8 cellular contexts compared by ENCODE assay signal in the genomic region with DNA sequence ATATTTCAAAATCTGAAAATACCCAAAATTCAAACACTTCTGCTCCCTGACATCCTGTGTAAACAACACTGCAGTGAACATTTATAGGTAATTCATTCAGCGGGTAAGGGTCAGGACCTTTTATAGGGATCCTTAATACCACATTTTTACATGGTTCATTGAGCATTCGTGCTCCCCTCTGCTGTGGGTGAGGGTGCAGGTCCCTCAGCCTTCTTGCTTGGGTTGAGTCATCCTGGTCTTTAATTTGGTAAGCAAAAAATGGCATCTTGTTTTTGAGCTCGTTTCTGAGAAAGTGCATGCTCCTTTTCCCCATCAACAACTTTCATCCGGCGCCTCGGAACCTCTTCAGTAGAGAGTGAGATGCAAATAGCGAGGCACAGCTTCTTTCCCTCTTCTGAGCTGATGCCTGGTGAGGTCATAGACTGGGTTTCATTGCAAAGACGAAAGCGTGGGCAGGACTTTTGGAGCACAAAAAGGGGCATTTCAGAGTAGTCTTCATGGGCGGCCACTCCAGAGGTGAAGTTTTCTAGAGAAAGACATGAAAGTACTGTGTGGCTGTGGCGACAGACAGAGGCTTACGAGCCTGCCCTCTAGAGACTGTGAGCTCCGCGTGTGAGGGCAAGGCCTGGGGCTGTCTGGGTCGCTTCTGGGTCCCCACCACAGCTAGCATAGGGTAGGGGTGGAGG. TPM values are rescaled to one million over a fixed set of nuclear protein-coding genes. Genes with fewer than 3 reads are reported as not detected.
DNase-seq lines count a peak whose midpoint lies in the region; ATAC-seq, FAIRE-seq and TF ChIP-seq lines count a peak whose summit lies in the region.

No MANE protein-coding gene starts in this region.

- no peak overlapping the region for H3K4me3 ChIP-seq in left lung
- H3K4me3 ChIP-seq in mesenchymal stem cell (ENCODE audit: insufficient read depth in 1 of 2, low read depth in 1 of 2, low read length in 2 of 2), result no peak overlapping the region

- no peak overlapping the region for H3K18ac ChIP-seq in mesenchymal stem cell (ENCODE audit: low read depth in 1 of 2, low read length in 2 of 2)

- WGBS in mesenchymal stem cell, result 96% methylated on average over 15 of the region's 15 CpGs

- H2BK15ac ChIP-seq in mesenchymal stem cell (ENCODE audit: low read depth, poor library complexity, severe bottlenecking), result no peak overlapping the region

- no peak overlapping the region for H4K91ac ChIP-seq in mesenchymal stem cell (ENCODE audit: low read length)

- peaks cover 0 to 49% of the 10 kb centered on the region in 2 donors for H3K36me3 ChIP-seq in left lung
- peaks cover 17 to 55% of the 10 kb centered on the region in 2 experiments for H3K36me3 ChIP-seq in mesenchymal stem cell (ENCODE audit: control insufficient read depth in 1 of 2, insufficient read depth in 2 of 2, low read depth in 1 of 2, low read length in 2 of 2)

- H3K27ac ChIP-seq in left lung, result peak overlapping the region in 1 of 2 donors; percentile 23
- no peak overlapping the region for H3K27ac ChIP-seq in mesenchymal stem cell (ENCODE audit: low read length, poor library complexity, severe bottlenecking)

- no peaks in the 10 kb centered on the region for H3K9me3 ChIP-seq in left lung
- H3K9me3 ChIP-seq in mesenchymal stem cell (ENCODE audit: control insufficient read depth, low read length), result no peaks in the 10 kb centered on the region

- no peak for TF ChIP-seq CTCF in left lung (IDR thresholded peaks at IDR 0.05)

- H3K14ac ChIP-seq in mesenchymal stem cell (ENCODE audit: low read length in 2 of 2), result no peak overlapping the region

- H3K4me1 ChIP-seq in left lung (peaks cover 18 to 28% of the 10 kb centered on the region in 2 donors), mesenchymal stem cell (ENCODE audit: control insufficient read depth, insufficient read depth, low read depth, low read length) (peaks cover 29% of the 10 kb centered on the region)

- H3K4me3 Mint-ChIP-seq in activated CD4-positive, alpha-beta T cell treated with anti-CD3 and anti-CD28 coated beads, Interleukin-2, amount 10 ng/mL, durations not matched to agents 7 days and 5 days, result peak overlapping the region; percentile 44
- peak overlapping the region; percentile 74 for H3K4me3 Mint-ChIP-seq in stimulated activated naive CD8-positive, alpha-beta T cell treated with anti-CD3 and anti-CD28 coated beads, Interleukin-15, Interleukin-2, amounts not matched to agents 100 ng/mL and 50 ng/mL, for 24 hours

- H3K4me1 Mint-ChIP-seq in activated CD4-positive, alpha-beta T cell treated with anti-CD3 and anti-CD28 coated beads, Interleukin-2, amount 10 ng/mL, durations not matched to agents 7 days and 5 days, result peaks cover 86% of the 10 kb centered on the region
- H3K4me1 Mint-ChIP-seq in stimulated activated naive CD8-positive, alpha-beta T cell treated with anti-CD3 and anti-CD28 coated beads, Interleukin-15, Interleukin-2, amounts not matched to agents 100 ng/mL and 50 ng/mL, for 24 hours (ENCODE audit: low read depth), result peaks cover 97% of the 10 kb centered on the region

- H2BK120ac ChIP-seq in mesenchymal stem cell (ENCODE audit: low read depth, low read length), result no peak overlapping the region

- no peaks in the 10 kb centered on the region for H3K9me3 Mint-ChIP-seq in activated CD4-positive, alpha-beta T cell treated with anti-CD3 and anti-CD28 coated beads, Interleukin-2, amount 10 ng/mL, durations not matched to agents 7 days and 5 days
- no peaks in the 10 kb centered on the region for H3K9me3 Mint-ChIP-seq in stimulated activated naive CD8-positive, alpha-beta T cell treated with anti-CD3 and anti-CD28 coated beads, Interleukin-15, Interleukin-2, amounts not matched to agents 100 ng/mL and 50 ng/mL, for 24 hours

- no peak overlapping the region for H3K4me2 ChIP-seq in mesenchymal stem cell (ENCODE audit: low read length, poor library complexity, severe bottlenecking)

- H4K8ac ChIP-seq in mesenchymal stem cell (ENCODE audit: low read length), result no peak overlapping the region

- peak; percentile 82 for ATAC-seq in HG02870 (IDR thresholded peaks at IDR 0.05; ENCODE audit: unreplicated experiment)
- ATAC-seq in left lung, result peak; percentile 4

- H3K9ac ChIP-seq in mesenchymal stem cell (ENCODE audit: low read length), result no peak overlapping the region

- DNase-seq in GM18507 (ENCODE audit: extremely low spot score, insufficient read length, low read depth) (peak; percentile 55), left lung (no peak), NCI-H1694 (lab: John Stamatoyannopoulos, UW) (no peak), G401 (ENCODE audit: low spot score) (no peak), mesenchymal stem cell (no peak)
- DNase-seq in activated CD4-positive, alpha-beta T cell treated with anti-CD3 and anti-CD28 coated beads, Interleukin-2, amount 10 ng/mL, durations not matched to agents 7 days and 5 days, result peak; percentile 78

- H3K36me3 Mint-ChIP-seq in activated CD4-positive, alpha-beta T cell treated with anti-CD3 and anti-CD28 coated beads, Interleukin-2, amount 10 ng/mL, durations not matched to agents 7 days and 5 days (ENCODE audit: low read depth), result peaks cover 63% of the 10 kb centered on the region
- peaks cover 70% of the 10 kb centered on the region for H3K36me3 Mint-ChIP-seq in stimulated activated naive CD8-positive, alpha-beta T cell treated with anti-CD3 and anti-CD28 coated beads, Interleukin-15, Interleukin-2, amounts not matched to agents 100 ng/mL and 50 ng/mL, for 24 hours (ENCODE audit: low read depth)

- H3K79me1 ChIP-seq in mesenchymal stem cell (replicated peaks; ENCODE audit: low read length, poor library complexity, severe bottlenecking), result peaks cover 32% of the 10 kb centered on the region

- peak overlapping the region; percentile 93 for H3K27ac Mint-ChIP-seq in activated CD4-positive, alpha-beta T cell treated with anti-CD3 and anti-CD28 coated beads, Interleukin-2, amount 10 ng/mL, durations not matched to agents 7 days and 5 days
- peak overlapping the region; percentile 98 for H3K27ac Mint-ChIP-seq in stimulated activated naive CD8-positive, alpha-beta T cell treated with anti-CD3 and anti-CD28 coated beads, Interleukin-15, Interleukin-2, amounts not matched to agents 100 ng/mL and 50 ng/mL, for 24 hours

- no peaks in the 10 kb centered on the region for H3K27me3 ChIP-seq in left lung
- H3K27me3 ChIP-seq in mesenchymal stem cell (ENCODE audit: control insufficient read depth in 1 of 2, insufficient read depth in 1 of 2, low read length in 2 of 2), result no peaks in the 10 kb centered on the region

- POLR2A ChIA-PET in activated CD4-positive, alpha-beta T cell treated with anti-CD3 and anti-CD28 coated beads, Interleukin-2, amount 10 ng/mL, durations not matched to agents 7 days and 5 days (lab: Charles Lee), result interaction anchor here (0.7 kb wide), 1 partner anchor 58 kb away, joined by 3 read pairs; no protein-coding TSS in a partner anchor

- FAIRE-seq in GM18507 (lab: Jason Lieb, UNC), result peak; percentile 96

- H2AK5ac ChIP-seq in mesenchymal stem cell (ENCODE audit: low read length, severe bottlenecking), result no peak overlapping the region

- CTCF ChIA-PET in activated CD4-positive, alpha-beta T cell treated with anti-CD3 and anti-CD28 coated beads, Interleukin-2, amount 10 ng/mL, durations not matched to agents 7 days and 5 days (lab: Charles Lee), result interaction anchor here (0.7 to 3.5 kb wide), 13 partner anchors 9 to 173 kb away, joined by 3 to 21 read pairs (median 3); partner anchors contain the start of gene CCDC9

- in situ Hi-C loops in G401 (cut with HindIII; ENCODE audit: low sequenced_read_pairs), result no loop called here

- H2BK12ac ChIP-seq in mesenchymal stem cell (ENCODE audit: low read length in 2 of 2), result no peak overlapping the region

- intact Hi-C loops in left lung (cut with DNase I), result no loop called here

- no peak overlapping the region for H2AFZ ChIP-seq in mesenchymal stem cell (ENCODE audit: low read depth, low read length)

- H3K23ac ChIP-seq in mesenchymal stem cell (ENCODE audit: low read length in 2 of 2), result no peak overlapping the region

- H2BK5ac ChIP-seq in mesenchymal stem cell (ENCODE audit: low read depth, low read length, poor library complexity, severe bottlenecking), result no peak overlapping the region

- H3K4ac ChIP-seq in mesenchymal stem cell (ENCODE audit: low read depth in 1 of 2, low read length in 2 of 2), result no peak overlapping the region

- H3K27me3 Mint-ChIP-seq in activated CD4-positive, alpha-beta T cell treated with anti-CD3 and anti-CD28 coated beads, Interleukin-2, amount 10 ng/mL, durations not matched to agents 7 days and 5 days, result no peaks in the 10 kb centered on the region
- H3K27me3 Mint-ChIP-seq in stimulated activated naive CD8-positive, alpha-beta T cell treated with anti-CD3 and anti-CD28 coated beads, Interleukin-15, Interleukin-2, amounts not matched to agents 100 ng/mL and 50 ng/mL, for 24 hours, result no peaks in the 10 kb centered on the region

RNA-seq across cellular contexts. Expression of gene BBC3, which starts 44.5 kb away (rescaled TPM):
- total RNA-seq in activated CD4-positive, alpha-beta T cell treated with anti-CD3 and anti-CD28 coated beads, Interleukin-2, amount 10 ng/mL, durations not matched to agents 7 days and 5 days, result 10 to 100 TPM; 12.8 to 19.0 TPM
- total RNA-seq in left lung, result 10 to 100 TPM in 1 of 2 donors, 1 to 10 TPM in 1; 8.7 to 13.8 TPM
- total RNA-seq in G401 (2014; rRNA removed; shearing (Covaris generic)), result 38.6 and 66.3 TPM in 2 replicates
- polyA plus RNA-seq in mesenchymal stem cell (2013, experiment 1 of 2), result 7.2 TPM
- 7.0 TPM for polyA plus RNA-seq in mesenchymal stem cell (2013, experiment 2 of 2)

RNA-seq across cellular contexts. Expression of gene SAE1, which starts 55.8 kb away (rescaled TPM):
- 100 to 1,000 TPM; 162 to 168 TPM for total RNA-seq in activated CD4-positive, alpha-beta T cell treated with anti-CD3 and anti-CD28 coated beads, Interleukin-2, amount 10 ng/mL, durations not matched to agents 7 days and 5 days
- 10 to 100 TPM; 67.7 to 73.8 TPM for total RNA-seq in left lung
- 603 and 649 TPM in 2 replicates for total RNA-seq in G401 (2014; rRNA removed; shearing (Covaris generic))
- polyA plus RNA-seq in mesenchymal stem cell (2013, experiment 1 of 2), result 133 TPM
- polyA plus RNA-seq in mesenchymal stem cell (2013, experiment 2 of 2), result 135 TPM

Comparison
In these comparisons a context has a peak if more than half of its experiments do, and no peak if none do; other contexts are left out.
1. DNase-seq: peak in GM18507 (single experiment) and activated CD4-positive, alpha-beta T cell treated with anti-CD3 and anti-CD28 coated beads, Interleukin-2, amount 10 ng/mL, durations not matched to agents 7 days and 5 days (single experiment); none in left lung (0 of 2), NCI-H1694 (single experiment), G401 (single experiment) and mesenchymal stem cell (single experiment).